8 cellular contexts compared by ENCODE assay signal in the genomic region with DNA sequence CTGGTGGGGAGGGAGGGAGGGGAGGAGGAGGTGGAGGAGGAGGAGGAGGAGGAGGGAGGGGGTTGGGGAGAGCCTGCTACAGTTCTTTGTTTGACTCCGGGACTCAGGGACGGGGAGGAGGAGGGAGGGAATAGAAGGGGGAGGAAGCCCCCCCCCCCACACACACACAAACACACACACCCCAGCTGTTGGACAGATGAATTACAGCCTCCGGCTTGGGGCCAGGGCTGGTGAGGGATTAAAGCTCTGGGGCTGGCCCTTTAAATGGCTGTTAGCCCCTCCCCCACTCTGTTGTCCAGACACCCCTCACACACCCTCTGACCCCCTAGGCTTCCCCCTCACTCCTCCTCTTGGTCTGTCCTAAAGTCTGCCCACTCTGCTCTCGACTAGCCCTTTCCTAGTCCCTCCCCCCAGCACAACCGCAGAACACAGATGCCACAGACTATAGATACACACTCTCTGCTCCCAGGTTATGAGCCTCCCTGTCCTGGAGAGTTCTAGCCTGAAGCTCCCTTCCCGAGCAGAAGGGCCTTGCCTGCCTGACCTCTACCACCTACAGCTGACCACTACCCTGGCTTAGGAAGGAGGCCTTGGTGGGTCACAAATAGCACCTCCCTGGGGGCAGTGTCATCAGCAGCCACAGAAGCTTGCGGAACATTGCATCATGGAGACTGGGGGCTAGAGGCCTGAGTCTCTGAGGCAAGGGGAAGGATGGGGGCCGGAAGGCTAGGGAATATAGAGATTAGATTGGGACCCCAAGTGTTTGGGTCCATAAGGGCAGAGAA. TPM values are rescaled to one million over a fixed set of nuclear protein-coding genes. Genes with fewer than 3 reads are reported as not detected.
A peak's percentile ranks its signal among the peaks of the same experiment; 100 is the strongest.
DNase-seq lines count a peak whose midpoint lies in the region; ATAC-seq, FAIRE-seq and TF ChIP-seq lines count a peak whose summit lies in the region.

No MANE protein-coding gene starts in this region.

- H3K9me3 Mint-ChIP-seq in chondrocyte (ENCODE audit: low read depth): no peaks in the 10 kb centered on the region

- peak overlapping the region; percentile 91 for H3K9ac ChIP-seq in BLaER1
- H3K9ac ChIP-seq in HCT116 (ENCODE audit: low read length): peak overlapping the region; percentile 23; the same call in 1 of the 2 replicates

- H3K9me3 ChIP-seq in BLaER1: no peaks in the 10 kb centered on the region
- H3K9me3 ChIP-seq in HCT116 (ENCODE audit: control insufficient read depth in 1 of 2, insufficient read depth in 1 of 2, low read depth in 1 of 2, low read length in 2 of 2): no peaks in the 10 kb centered on the region
- H3K9me3 ChIP-seq in upper lobe of left lung: no peaks in the 10 kb centered on the region

- H3K79me2 ChIP-seq in HCT116 (ENCODE audit: insufficient read depth, low read length): peaks cover 38% of the 10 kb centered on the region

- peak overlapping the region; percentile 99 for H3K27ac Mint-ChIP-seq in chondrocyte (ENCODE audit: unreplicated experiment)

- H3K4me2 ChIP-seq in BLaER1 (peak overlapping the region; percentile 99), HCT116 (ENCODE audit: low read length) (peak overlapping the region; percentile 60)

- peaks cover 67% of the 10 kb centered on the region for H3K4me1 Mint-ChIP-seq in chondrocyte (ENCODE audit: low read depth)

- no peak for TF ChIP-seq EP300 in upper lobe of left lung (IDR thresholded peaks at IDR 0.05)

- peak overlapping the region; percentile 93 for H3K4me3 Mint-ChIP-seq in chondrocyte (ENCODE audit: unreplicated experiment)

- 33 to 48% methylated on average over 5 to 6 of the region's 8 CpGs for WGBS in upper lobe of left lung, 2 donors

- peaks cover 13% of the 10 kb centered on the region for H3K36me3 ChIP-seq in BLaER1
- H3K36me3 ChIP-seq in HCT116 (ENCODE audit: control insufficient read depth in 1 of 2, insufficient read depth in 2 of 2, low read length in 2 of 2): peaks cover 0 to 3% of the 10 kb centered on the region in 2 experiments; a peak in 1 of 4 replicates
- peaks cover 0 to 3% (median 0%) of the 10 kb centered on the region in 4 donors for H3K36me3 ChIP-seq in upper lobe of left lung

- H3K9me2 ChIP-seq in HCT116 (ENCODE audit: insufficient read depth): no peaks in the 10 kb centered on the region

- no peak for ATAC-seq in HCT116
- ATAC-seq in upper lobe of left lung (ENCODE audit: low FRiP score in 2 of 2): no peak
- no peak for ATAC-seq in GM21619 (IDR thresholded peaks at IDR 0.05; ENCODE audit: unreplicated experiment)

- no peak for TF ChIP-seq CTCF in HCT116 (IDR thresholded peaks at IDR 0.05 in 2 of 3, conservative IDR thresholded peaks at IDR 0.05 in 1 of 3; ENCODE audit: borderline replicate concordance in 1 of 3, insufficient read depth in 1 of 3, low read depth in 2 of 3, low read length in 2 of 3)
- no peak for TF ChIP-seq CTCF in chondrocyte (IDR thresholded peaks at IDR 0.05)
- TF ChIP-seq CTCF in upper lobe of left lung (IDR thresholded peaks at IDR 0.05): no peak

- no peak overlapping the region for H2AFZ ChIP-seq in HCT116 (ENCODE audit: low read depth, low read length, poor library complexity, severe bottlenecking)

- CTCF ChIA-PET in HCT116 (lab: Charles Lee): interaction anchor here (2.3 kb wide), 1 partner anchor 95 kb away, joined by 8 read pairs; no protein-coding TSS in a partner anchor

- FAIRE-seq in GM12891 (lab: Jason Lieb, UNC): no peak

- TF ChIP-seq POLR2A in HCT116 (IDR thresholded peaks at IDR 0.05; ENCODE audit: borderline replicate concordance, extremely low read depth, insufficient read depth, insufficient read length): peak; percentile 16
- no peak for TF ChIP-seq POLR2A in upper lobe of left lung (IDR thresholded peaks at IDR 0.05)
- TF ChIP-seq POLR2A in GM12891 (IDR thresholded peaks at IDR 0.05; ENCODE audit: low read depth, low read length): no peak

- H4K20me1 ChIP-seq in BLaER1: peaks cover 44% of the 10 kb centered on the region
- H4K20me1 ChIP-seq in HCT116 (ENCODE audit: insufficient read depth): no peaks in the 10 kb centered on the region

- intact Hi-C loops in HCT116 (cut with micrococcal nuclease): loop anchor here (5.0 kb wide), 1 partner anchor 256 kb away; the partner anchor contains the start of gene MPDU1

- no peaks in the 10 kb centered on the region for H3K27me3 Mint-ChIP-seq in chondrocyte (ENCODE audit: low read depth)

- peak overlapping the region; percentile 78 for H3K4me3 ChIP-seq in BLaER1
- peak overlapping the region; percentile 8 to 82; a peak in 3 of 4 replicates for H3K4me3 ChIP-seq in HCT116 (replicated peaks in 1 of 2; ENCODE audit: low read depth in 1 of 2, low read length in 2 of 2)
- peak overlapping the region in 3 of 4 donors; percentile 6 to 71 (median 14) for H3K4me3 ChIP-seq in upper lobe of left lung

- no peaks in the 10 kb centered on the region for H3K27me3 ChIP-seq in BLaER1
- H3K27me3 ChIP-seq in HCT116 (ENCODE audit: insufficient read depth, low read length): no peaks in the 10 kb centered on the region
- H3K27me3 ChIP-seq in upper lobe of left lung: no peaks in the 10 kb centered on the region

- H3K4me1 ChIP-seq in BLaER1 (peaks cover 41% of the 10 kb centered on the region), HCT116 (ENCODE audit: control insufficient read depth in 1 of 2, insufficient read depth in 2 of 2, low read length in 2 of 2) (peaks cover 36 to 78% of the 10 kb centered on the region in 2 experiments), upper lobe of left lung (peaks cover 45 to 66% (median 51%) of the 10 kb centered on the region in 4 donors)

- POLR2A ChIA-PET in HCT116 (lab: Charles Lee): interaction anchor here (0.7 to 3.9 kb wide), 5 partner anchors 13 to 95 kb away, joined by 3 to 22 read pairs (median 11); partner anchors contain the start of genes CYB5D1, NAA38 and RNF227

- DNase-seq in HCT116 (ENCODE audit: low read depth, low spot score): no peak
- no peak for DNase-seq in chondrocyte (ENCODE audit: low spot score)
- peak; percentile 39 to 40 for DNase-seq in lung microvascular endothelial cell (ENCODE audit: low read depth in 2 of 2)
- DNase-seq in upper lobe of left lung: no peak
- DNase-seq in GM12891 (ENCODE audit: insufficient read length, low spot score): no peak

- no peak for TF ChIP-seq RAD21 in HCT116 (IDR thresholded peaks at IDR 0.05; ENCODE audit: low read depth)

- H3K27ac ChIP-seq in BLaER1 (peak overlapping the region; percentile 84), HCT116 (ENCODE audit: low read depth, low read length) (peak overlapping the region; percentile 59), upper lobe of left lung (peak overlapping the region; percentile 99 to 100 (median 99))

- TSS peak; percentile 15 for BruUV-seq in HCT116 (replicated peaks; lab: Mats Ljungman, UMichigan)

- H3K36me3 Mint-ChIP-seq in chondrocyte (ENCODE audit: low read depth): peaks cover 1% of the 10 kb centered on the region

- RAD21 ChIA-PET in HCT116 (lab: Charles Lee; ENCODE audit: low non-redundant PET in 1 of 2, low total read pairs in 2 of 2, uncharacterized antibody in 2 of 2, unreplicated experiment in 2 of 2): no interaction called here

TF ChIP-seq in HCT116, 20 proteins besides CTCF, POLR2A, EP300 and RAD21:
- TF ChIP-seq EGR1 (IDR thresholded peaks at IDR 0.05; ENCODE audit: low read depth) (no peak), POLR2AphosphoS5 (IDR thresholded peaks at IDR 0.05; ENCODE audit: low read depth, low read length) (peak; percentile 46; the same call in 1 of the 2 replicates)
TF ChIP-seq in HCT116: peak in this region for 1.

TF ChIP-seq in GM12891, 5 proteins besides CTCF, POLR2A, EP300 and RAD21:
- TF ChIP-seq TAF1 (IDR thresholded peaks at IDR 0.05; ENCODE audit: low read depth, low read length) (no peak), PAX5 (IDR thresholded peaks at IDR 0.05; ENCODE audit: insufficient read depth, low read length, severe bottlenecking) (no peak), POU2F2 (IDR thresholded peaks at IDR 0.05; ENCODE audit: low read depth, low read length) (no peak)

RNA-seq across cellular contexts. Expression of gene KDM6B, which starts 4.5 kb away (rescaled TPM):
- total RNA-seq in HCT116 (2021; ENCODE audit: unreplicated experiment): 42.1 TPM
- 21.0 and 26.5 TPM in 2 replicates for polyA plus RNA-seq in HCT116 (2012)
- polyA plus RNA-seq in PFSK-1 (2012; ENCODE audit: insufficient read length, low read depth): 45.6 TPM
- 36.6 to 38.2 TPM (median 37.4 TPM) in 3 replicates for total RNA-seq in chondrocyte
- 1.3 and 1.8 TPM in 2 replicates for total RNA-seq in lung microvascular endothelial cell
- total RNA-seq in upper lobe of left lung: 10 to 100 TPM; 17.5 to 68.0 (median 42.2) TPM
- 13.5 TPM for polyA plus RNA-seq in GM12891 (2012; ENCODE audit: low read depth, missing spikeins)

RNA-seq across cellular contexts. Expression of gene TMEM88, which starts 16.4 kb away (rescaled TPM):
- total RNA-seq in HCT116 (2021; ENCODE audit: unreplicated experiment): 2.8 TPM
- polyA plus RNA-seq in HCT116 (2012): 0.82 and 1.8 TPM in 2 replicates
- 4.8 TPM for polyA plus RNA-seq in PFSK-1 (2012; ENCODE audit: insufficient read length, low read depth)
- 1.6 to 1.9 TPM (median 1.8 TPM) in 3 replicates for total RNA-seq in chondrocyte
- total RNA-seq in lung microvascular endothelial cell: 7.1 and 22.7 TPM in 2 replicates
- 10 to 100 TPM in 2 of 6 donors, 1 to 10 TPM in 3, not detected in 1; 1.6 to 16.1 (median 9.3) TPM for total RNA-seq in upper lobe of left lung
- polyA plus RNA-seq in GM12891 (2012; ENCODE audit: low read depth, missing spikeins): 1.1 TPM

RNA-seq across cellular contexts. Expression of gene NAA38, which starts 18.9 kb away (rescaled TPM):
- total RNA-seq in HCT116 (2021; ENCODE audit: unreplicated experiment) (103 TPM), chondrocyte (52.9 to 94.6 TPM (median 57.5 TPM) in 3 replicates), lung microvascular endothelial cell (152 and 178 TPM in 2 replicates), upper lobe of left lung (100 to 1,000 TPM in 2 of 6 donors, 10 to 100 TPM in 4; 50.0 to 111 (median 75.5) TPM)
- polyA plus RNA-seq in HCT116 (2012): 148 and 157 TPM in 2 replicates
- polyA plus RNA-seq in PFSK-1 (2012; ENCODE audit: insufficient read length, low read depth): 321 TPM
- polyA plus RNA-seq in GM12891 (2012; ENCODE audit: low read depth, missing spikeins): 137 TPM

RNA-seq across cellular contexts. Expression of gene CYB5D1, which starts 19.3 kb away (rescaled TPM):
- total RNA-seq in HCT116 (2021; ENCODE audit: unreplicated experiment) (21.5 TPM), chondrocyte (6.9 to 10.5 TPM (median 8.6 TPM) in 3 replicates), lung microvascular endothelial cell (4.6 and 5.6 TPM in 2 replicates), upper lobe of left lung (10 to 100 TPM in 2 of 6 donors, 1 to 10 TPM in 4; 5.2 to 12.4 (median 7.3) TPM)
- polyA plus RNA-seq in HCT116 (2012): 16.0 and 17.9 TPM in 2 replicates
- polyA plus RNA-seq in PFSK-1 (2012; ENCODE audit: insufficient read length, low read depth): 16.4 TPM
- polyA plus RNA-seq in GM12891 (2012; ENCODE audit: low read depth, missing spikeins): 3.7 TPM

RNA-seq across cellular contexts. Expression of gene CHD3, which starts 50.1 kb away (rescaled TPM):
- 54.8 TPM for total RNA-seq in HCT116 (2021; ENCODE audit: unreplicated experiment)
- polyA plus RNA-seq in HCT116 (2012): 54.9 and 63.8 TPM in 2 replicates
- polyA plus RNA-seq in PFSK-1 (2012; ENCODE audit: insufficient read length, low read depth): 204 TPM
- 129 to 138 TPM (median 134 TPM) in 3 replicates for total RNA-seq in chondrocyte
- total RNA-seq in lung microvascular endothelial cell: 58.0 and 58.7 TPM in 2 replicates
- total RNA-seq in upper lobe of left lung: 100 to 1,000 TPM in 2 of 6 donors, 10 to 100 TPM in 4; 68.1 to 183 (median 91.3) TPM
- 76.4 TPM for polyA plus RNA-seq in GM12891 (2012; ENCODE audit: low read depth, missing spikeins)

Comparison
In these comparisons a context has a peak if more than half of its experiments do, and no peak if none do; other contexts are left out.
1. H3K4me3 ChIP-seq: peak in every context shown above with its lines; median percentile 78 in BLaER1; 45 in HCT116; 14 in upper lobe of left lung.
2. DNase-seq: peak in lung microvascular endothelial cell (2 of 2); none in HCT116 (single experiment), chondrocyte (single experiment), upper lobe of left lung (0 of 2) and GM12891 (single experiment).
3. Peak in every context shown above with its lines, with median percentiles within 50 percentile points of each other: H3K27ac ChIP-seq.